Comparison of ENCODE assay signal across 9 cellular contexts in the genomic region with DNA sequence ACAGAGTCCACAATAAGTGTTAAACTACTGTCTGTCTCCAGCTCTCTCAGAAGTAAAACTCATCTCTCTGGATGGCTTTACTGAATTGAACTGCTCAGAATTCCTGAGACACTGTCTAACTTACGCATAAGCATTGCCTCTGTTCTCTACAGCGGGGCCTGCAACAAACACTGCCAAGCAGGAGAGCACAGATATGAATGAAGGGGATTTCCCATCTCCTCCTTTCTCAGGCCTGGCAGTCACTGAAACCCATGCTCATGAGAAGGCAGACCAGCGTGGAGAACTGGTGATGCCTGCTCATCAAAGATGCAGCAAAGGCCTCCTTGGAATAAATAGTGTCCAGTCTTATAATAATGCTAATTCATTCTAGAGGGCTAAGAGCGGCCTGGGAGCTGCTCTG. TPM values are rescaled to one million over a fixed set of nuclear protein-coding genes. Genes with fewer than 3 reads are reported as not detected.
DNase-seq lines count a peak whose midpoint lies in the region; ATAC-seq, FAIRE-seq and TF ChIP-seq lines count a peak whose summit lies in the region.
"Had no signal": no experiment of that assay in that cellular context is flagged by ENCODE, and none has a peak within 500 bp of the region (broad histone marks: within the 10 kb centered on the region; RNA-seq: fewer than 3 reads in every experiment).

No MANE protein-coding gene starts in this region.

- H3K36me3 Mint-ChIP-seq in T-helper 1 cell treated with Interleukin-12 subunit alpha and Interleukin-12 subunit beta and Interleukin-4 antibody, amounts not matched to agents 30 μg/mL and 1 μg/mL, for 36 hours (ENCODE audit: low read depth): peaks cover 72% of the 10 kb centered on the region
- H3K36me3 Mint-ChIP-seq in progenitor cell of endocrine pancreas (ENCODE audit: insufficient read depth): no peaks in the 10 kb centered on the region

- H3K27me3 Mint-ChIP-seq in T-helper 1 cell treated with Interleukin-12 subunit alpha and Interleukin-12 subunit beta and Interleukin-4 antibody, amounts not matched to agents 30 μg/mL and 1 μg/mL, for 36 hours (ENCODE audit: low read depth): no peaks in the 10 kb centered on the region
- H3K27me3 Mint-ChIP-seq in progenitor cell of endocrine pancreas: peaks cover 20% of the 10 kb centered on the region

- no peaks in the 10 kb centered on the region for H3K9me3 Mint-ChIP-seq in T-helper 1 cell treated with Interleukin-12 subunit alpha and Interleukin-12 subunit beta and Interleukin-4 antibody, amounts not matched to agents 30 μg/mL and 1 μg/mL, for 36 hours
- no peaks in the 10 kb centered on the region for H3K9me3 Mint-ChIP-seq in progenitor cell of endocrine pancreas (ENCODE audit: low read depth)

- no peak for FAIRE-seq in frontal cortex (lab: Jason Lieb, UNC)

- ATAC-seq in GM18499 (IDR thresholded peaks at IDR 0.05; ENCODE audit: insufficient read depth, unreplicated experiment) (peak; percentile 52), GM21717 (IDR thresholded peaks at IDR 0.05; ENCODE audit: unreplicated experiment) (peak; percentile 57)

- peaks cover 77% of the 10 kb centered on the region for H3K4me1 Mint-ChIP-seq in T-helper 1 cell treated with Interleukin-12 subunit alpha and Interleukin-12 subunit beta and Interleukin-4 antibody, amounts not matched to agents 30 μg/mL and 1 μg/mL, for 36 hours (ENCODE audit: low read depth)
- H3K4me1 Mint-ChIP-seq in progenitor cell of endocrine pancreas (ENCODE audit: low read depth): peaks cover 29% of the 10 kb centered on the region

- H3K27ac Mint-ChIP-seq in T-helper 1 cell treated with Interleukin-12 subunit alpha and Interleukin-12 subunit beta and Interleukin-4 antibody, amounts not matched to agents 30 μg/mL and 1 μg/mL, for 36 hours: peak overlapping the region; percentile 38
- H3K27ac Mint-ChIP-seq in progenitor cell of endocrine pancreas: no peak overlapping the region

- DNase-seq in kidney tubule cell (ENCODE audit: low spot score): peak; percentile 88
- DNase-seq in HPDE6-E6E7 (ENCODE audit: extremely low spot score): no peak
- DNase-seq in frontal cortex (ENCODE audit: low spot score in 2 of 2): no peak
- DNase-seq in progenitor cell of endocrine pancreas (ENCODE audit: low spot score, unreplicated experiment): no peak
- DNase-seq in DMS114 treated with DMSO at 0.1 percent for 48 hours (lab: John Stamatoyannopoulos, UW; ENCODE audit: unreplicated experiment): no peak
- DNase-seq: heart left ventricle had no signal

- TF ChIP-seq CTCF in progenitor cell of endocrine pancreas (IDR thresholded peaks at IDR 0.05; ENCODE audit: unreplicated experiment): no peak

- no peak overlapping the region for H3K4me3 Mint-ChIP-seq in T-helper 1 cell treated with Interleukin-12 subunit alpha and Interleukin-12 subunit beta and Interleukin-4 antibody, amounts not matched to agents 30 μg/mL and 1 μg/mL, for 36 hours
- no peak overlapping the region for H3K4me3 Mint-ChIP-seq in progenitor cell of endocrine pancreas (ENCODE audit: low read depth)

RNA-seq across cellular contexts. Expression of a gene that starts 10.3 kb away (rescaled TPM):
- total RNA-seq in frontal cortex: 11.0 TPM
- total RNA-seq in progenitor cell of endocrine pancreas: 1.5 and 1.7 TPM in 2 replicates
